Comparison of ENCODE assay signal across 1 cellular context in the genomic region with DNA sequence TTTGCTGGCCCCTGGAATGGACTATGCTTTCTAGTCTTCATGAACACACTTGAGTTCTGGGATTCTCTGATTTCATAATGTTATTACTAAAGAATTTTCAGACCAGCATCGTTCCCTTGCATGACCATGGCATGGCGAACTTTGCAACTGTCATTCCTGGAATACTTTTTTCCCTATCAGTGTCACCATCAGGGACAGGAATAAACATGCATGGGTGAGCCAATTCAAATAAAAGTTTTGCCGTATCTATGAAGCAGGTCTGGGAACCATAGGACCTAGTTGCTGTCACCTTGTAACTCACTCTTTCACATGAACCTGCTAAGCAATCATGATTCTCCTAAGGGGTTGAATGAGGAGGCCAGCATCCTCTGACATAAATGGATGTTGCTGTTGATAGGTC.
TF ChIP-seq lines count a peak whose summit lies in the region.

No MANE protein-coding gene starts in this region.

TF ChIP-seq in K562, 482 proteins besides CTCF, POLR2A, EP300 and RAD21 (continued from another document):
- no peak for TF ChIP-seq NR4A1 (CRISPR knock-in tag; IDR thresholded peaks at IDR 0.05)
- no peak for TF ChIP-seq NR4A1 (tag; IDR thresholded peaks at IDR 0.05)
